Comparison of ENCODE assay signal across 18 cellular contexts in genomic region chr5:154933537-154933936, GRCh38. TPM values are rescaled to one million over a fixed set of nuclear protein-coding genes. Genes with fewer than 3 reads are reported as not detected.
DNase-seq lines count a peak whose midpoint lies in the region; ATAC-seq, FAIRE-seq and TF ChIP-seq lines count a peak whose summit lies in the region.
"Had no signal": no experiment of that assay in that cellular context is flagged by ENCODE, and none has a peak within 500 bp of the region (broad histone marks: within the 10 kb centered on the region; RNA-seq: fewer than 3 reads in every experiment).

No MANE protein-coding gene starts in this region.

- BruUV-seq in HepG2 (replicated peaks; lab: Mats Ljungman, UMichigan): no TSS peak

- H3K9me3 ChIP-seq in liver (ENCODE audit: control insufficient read depth in 4 of 4, low read length in 3 of 4) (no peaks in the 10 kb centered on the region), HepG2 (ENCODE audit: low read length) (no peaks in the 10 kb centered on the region)

- H3K4me3 Mint-ChIP-seq in neural crest cell: peak overlapping the region; percentile 14
- H3K4me3 Mint-ChIP-seq: CD4-positive, alpha-beta memory T cell had no signal

- no peaks in the 10 kb centered on the region for H3K9me3 Mint-ChIP-seq in neural crest cell
- H3K9me3 Mint-ChIP-seq: CD4-positive, alpha-beta memory T cell had no signal

- no peak for TF ChIP-seq POLR2A in HepG2 (IDR thresholded peaks at IDR 0.05; ENCODE audit: insufficient read depth in 1 of 2, low read depth in 2 of 2, low read length in 2 of 2)

- intact Hi-C loops in HepG2 (cut with micrococcal nuclease; ENCODE audit: unreplicated experiment): no loop called here

- TF ChIP-seq RAD21 in liver (IDR thresholded peaks at IDR 0.05) (peak in 1 of 2 donors; percentile 7), HepG2 (CRISPR knock-in tag; IDR thresholded peaks at IDR 0.05) (no peak)

- TF ChIP-seq EP300 in HepG2 (IDR thresholded peaks at IDR 0.05; ENCODE audit: low read depth in 2 of 2, low read length in 2 of 2): no peak
- TF ChIP-seq EP300 in HepG2 (CRISPR knock-in tag; IDR thresholded peaks at IDR 0.05; ENCODE audit: borderline replicate concordance): no peak

- in situ Hi-C loops in HepG2 (cut with HindIII; ENCODE audit: extremely low pct_ligation_motif_present, low pct_unique_long_range_greater_than_20kb): no loop called here

- 57% methylated on average over 3 of the region's 3 CpGs for WGBS in liver
- 92% methylated on average over 3 of the region's 3 CpGs for WGBS in HepG2 (ENCODE audit: low lambda C conversion rate)

- CTCF ChIA-PET in HepG2 (lab: Yijun Ruan, JAX; ENCODE audit: low intra/inter-chr PET ratio, low total read pairs): no interaction called here

- ATAC-seq in HepG2: no peak
- peak; percentile 35 for ATAC-seq in left lobe of liver
- ATAC-seq in HG02852 (IDR thresholded peaks at IDR 0.05; ENCODE audit: unreplicated experiment): no peak

- no peaks in the 10 kb centered on the region for H4K20me1 ChIP-seq in HepG2 (ENCODE audit: insufficient read depth, low read length)

- DNase-seq in HepG2 (ENCODE audit: low spot score) (no peak), left lobe of liver (ENCODE audit: low spot score) (no peak), neural crest cell (ENCODE audit: low read depth, low spot score) (no peak), hepatic stellate cell (ENCODE audit: low spot score) (no peak)
- DNase-seq: C1 segment of cervical spinal cord; Calu3; CD4-positive, alpha-beta memory T cell; COR-L47; DMS53; DND-41; GM23248; H7; HCEC 1CT had no signal

- H3K27me3 Mint-ChIP-seq in neural crest cell (ENCODE audit: low read depth): no peaks in the 10 kb centered on the region
- H3K27me3 Mint-ChIP-seq: CD4-positive, alpha-beta memory T cell had no signal

- H3K36me3 ChIP-seq in liver (ENCODE audit: control insufficient read depth in 4 of 4, insufficient read depth in 3 of 4, low read depth in 1 of 4, low read length in 3 of 4) (peaks cover 0 to 18% (median 6%) of the 10 kb centered on the region in 4 donors), HepG2 (replicated peaks in 1 of 2; ENCODE audit: control insufficient read depth in 1 of 2, insufficient read depth in 2 of 2, low read length in 2 of 2) (peaks cover 16 to 48% of the 10 kb centered on the region in 2 experiments)

- H2AFZ ChIP-seq in HepG2 (ENCODE audit: low read length): no peak overlapping the region
- H2AFZ ChIP-seq: GM23248 had no signal

- H3K27ac ChIP-seq in liver (ENCODE audit: low read depth in 1 of 2, low read length in 2 of 2) (peak overlapping the region; percentile 22 to 66), HepG2 (ENCODE audit: extremely low read length, insufficient read depth, low read length) (no peak overlapping the region)
- H3K27ac ChIP-seq: GM23248 had no signal

- H3K79me2 ChIP-seq in HepG2 (ENCODE audit: insufficient read depth, low read length): peaks cover 30% of the 10 kb centered on the region

- no peak for TF ChIP-seq CTCF in liver (IDR thresholded peaks at IDR 0.05; ENCODE audit: low read depth, low read length, missing input control)
- no peak for TF ChIP-seq CTCF in HepG2 (CRISPR knock-in tag; IDR thresholded peaks at IDR 0.05)
- TF ChIP-seq CTCF in neural crest cell (conservative IDR thresholded peaks at IDR 0.05): no peak

- H3K4me1 ChIP-seq in liver (ENCODE audit: control insufficient read depth in 4 of 4, insufficient read depth in 4 of 4, low read length in 3 of 4) (peaks cover 5 to 23% (median 21%) of the 10 kb centered on the region in 4 donors), HepG2 (ENCODE audit: insufficient read depth, low read length) (peaks cover 31% of the 10 kb centered on the region)

- H3K27me3 ChIP-seq in liver (ENCODE audit: control insufficient read depth in 4 of 4, insufficient read depth in 4 of 4, low read length in 3 of 4) (no peaks in the 10 kb centered on the region), HepG2 (ENCODE audit: control insufficient read depth in 1 of 2, insufficient read depth in 2 of 2, low read length in 2 of 2) (no peaks in the 10 kb centered on the region; a peak in 1 of 5 replicates)

- H3K4me1 Mint-ChIP-seq in neural crest cell: peaks cover 19% of the 10 kb centered on the region

- no peak overlapping the region for H3K27ac Mint-ChIP-seq in neural crest cell (ENCODE audit: unreplicated experiment)

- no peak overlapping the region for H3K4me2 ChIP-seq in HepG2 (ENCODE audit: low read depth, low read length)

- peaks cover 4% of the 10 kb centered on the region for H3K36me3 Mint-ChIP-seq in neural crest cell (ENCODE audit: low read depth)

- no peak for FAIRE-seq in HepG2 (lab: Jason Lieb, UNC)
- FAIRE-seq: G401.6, GM19239, H1 had no signal

- POLR2A ChIA-PET in HepG2 (lab: Yijun Ruan, JAX): no interaction called here

- H3K4me3 ChIP-seq in liver (ENCODE audit: low read depth in 1 of 3, low read length in 3 of 3): no peak overlapping the region
- no peak overlapping the region for H3K4me3 ChIP-seq in HepG2 (replicated peaks in 1 of 3; ENCODE audit: insufficient read depth in 1 of 3, low read depth in 2 of 3, low read length in 3 of 3)
- H3K4me3 ChIP-seq: GM23248 had no signal

- H3K9ac ChIP-seq in liver (ENCODE audit: low read depth in 1 of 2, low read length in 2 of 2) (no peak overlapping the region), HepG2 (ENCODE audit: insufficient read depth, low read depth, low read length) (no peak overlapping the region)
- H3K9ac ChIP-seq: GM23248 had no signal

TF ChIP-seq in liver, 16 proteins besides CTCF, POLR2A, EP300 and RAD21 (continues in another document):
- TF ChIP-seq RXRA (IDR thresholded peaks at IDR 0.05) (peak; percentile 45 to 55), MAX (IDR thresholded peaks at IDR 0.05) (no peak)

TF ChIP-seq in HepG2, 621 proteins besides CTCF, POLR2A, EP300 and RAD21 (continues in another document):
- TF ChIP-seq ZZZ3 (CRISPR knock-in tag; IDR thresholded peaks at IDR 0.05; ENCODE audit: borderline replicate concordance) (no peak), THYN1 (CRISPR knock-in tag; IDR thresholded peaks at IDR 0.05; ENCODE audit: borderline replicate concordance, low read depth) (no peak), CHD2 (IDR thresholded peaks at IDR 0.05; ENCODE audit: low read depth, low read length) (no peak), ZSCAN31 (CRISPR knock-in tag; IDR thresholded peaks at IDR 0.05; ENCODE audit: low read depth) (no peak), ZFP82 (CRISPR knock-in tag; IDR thresholded peaks at IDR 0.05; ENCODE audit: borderline replicate concordance) (no peak)

RNA-seq across cellular contexts. Expression of gene GEMIN5, which starts 4.5 kb away (rescaled TPM):
- 10 to 100 TPM in 1 of 2 donors, 1 to 10 TPM in 1; 8.7 to 10.3 TPM for total RNA-seq in liver
- 1 to 10 TPM; 3.0 to 3.6 TPM for polyA plus RNA-seq in liver
- 28.6 and 52.8 TPM in 2 replicates for total RNA-seq in HepG2 (2016; rRNA removed; fragmentation: Illumina TruSeq; extraction: Trizol)
- total RNA-seq in HepG2 (2016; cell fraction: cytosol; rRNA removed; fragmentation: Illumina TruSeq; extraction: Trizol; ENCODE audit: low read depth): 3.6 and 4.4 TPM in 2 replicates
- total RNA-seq in HepG2 (2016; cell fraction: insoluble cytoplasmic fraction; rRNA removed; fragmentation: Illumina TruSeq; extraction: Trizol): 28.8 and 51.6 TPM in 2 replicates
- 7.6 and 8.6 TPM in 2 replicates for total RNA-seq in HepG2 (2016; cell fraction: membrane; rRNA removed; fragmentation: Illumina TruSeq; extraction: Trizol)
- total RNA-seq in HepG2 (2016; cell fraction: nucleus; rRNA removed; fragmentation: Illumina TruSeq; extraction: Trizol): 22.1 and 23.2 TPM in 2 replicates
- 6.6 and 7.1 TPM in 2 replicates for polyA plus RNA-seq in HepG2 (2011; rRNA removed)
- 6.9 and 7.6 TPM in 2 replicates for polyA plus RNA-seq in HepG2 (2011; cell fraction: cytosol; rRNA removed)
- polyA plus RNA-seq in HepG2 (2011; cell fraction: nucleus; rRNA removed): 6.5 and 7.0 TPM in 2 replicates
- polyA plus RNA-seq in HepG2 (2012): 9.7 and 11.8 TPM in 2 replicates
- 0.63 and 0.69 TPM in 2 replicates for polyA plus RNA-seq in HepG2 (2016; cell fraction: cytosol; fragmentation: Illumina TruSeq; extraction: Trizol; ENCODE audit: low read depth)
- 32.7 and 33.3 TPM in 2 replicates for polyA plus RNA-seq in HepG2 (2016; cell fraction: insoluble cytoplasmic fraction; fragmentation: Illumina TruSeq; extraction: Trizol; ENCODE audit: low read depth)
- 1.9 and 2.4 TPM in 2 replicates for polyA plus RNA-seq in HepG2 (2016; cell fraction: membrane; fragmentation: Illumina TruSeq; extraction: Trizol; ENCODE audit: low read depth)
- 15.6 and 17.0 TPM in 2 replicates for polyA plus RNA-seq in HepG2 (2016; cell fraction: nucleus; fragmentation: Illumina TruSeq; extraction: Trizol; ENCODE audit: insufficient read depth, low read depth)
- polyA minus RNA-seq in HepG2 (2011; rRNA and poly(A)+ RNA removed; ENCODE audit: low replicate concordance): 21.9 and 30.0 TPM in 2 replicates
- 14.3 and 15.1 TPM in 2 replicates for polyA minus RNA-seq in HepG2 (2011; cell fraction: cytosol; rRNA and poly(A)+ RNA removed)
- polyA minus RNA-seq in HepG2 (2011; cell fraction: nucleus; rRNA and poly(A)+ RNA removed): 12.9 and 17.3 TPM in 2 replicates
- 7.1 TPM for total RNA-seq in left lobe of liver
- 34.3 and 35.3 TPM in 2 replicates for total RNA-seq in neural crest cell

RNA-seq across cellular contexts. Expression of gene MRPL22, which starts 7.3 kb away (rescaled TPM):
- total RNA-seq in liver (10 to 100 TPM; 12.5 to 14.7 TPM), HepG2 (2016; rRNA removed; fragmentation: Illumina TruSeq; extraction: Trizol) (84.8 and 118 TPM in 2 replicates), left lobe of liver (23.0 TPM), neural crest cell (59.5 and 62.4 TPM in 2 replicates)
- polyA plus RNA-seq in liver (10 to 100 TPM; 27.1 to 57.3 TPM), HepG2 (2011; rRNA removed) (55.1 and 66.8 TPM in 2 replicates)
- total RNA-seq in HepG2 (2016; cell fraction: cytosol; rRNA removed; fragmentation: Illumina TruSeq; extraction: Trizol; ENCODE audit: low read depth): 94.5 and 107 TPM in 2 replicates
- 88.4 and 129 TPM in 2 replicates for total RNA-seq in HepG2 (2016; cell fraction: insoluble cytoplasmic fraction; rRNA removed; fragmentation: Illumina TruSeq; extraction: Trizol)
- 62.4 and 69.9 TPM in 2 replicates for total RNA-seq in HepG2 (2016; cell fraction: membrane; rRNA removed; fragmentation: Illumina TruSeq; extraction: Trizol)
- total RNA-seq in HepG2 (2016; cell fraction: nucleus; rRNA removed; fragmentation: Illumina TruSeq; extraction: Trizol): 30.1 and 35.4 TPM in 2 replicates
- 42.2 and 44.6 TPM in 2 replicates for polyA plus RNA-seq in HepG2 (2011; cell fraction: cytosol; rRNA removed)
- polyA plus RNA-seq in HepG2 (2011; cell fraction: nucleus; rRNA removed): 14.4 and 17.3 TPM in 2 replicates
- polyA plus RNA-seq in HepG2 (2012): 49.1 and 59.7 TPM in 2 replicates
- 51.7 and 52.5 TPM in 2 replicates for polyA plus RNA-seq in HepG2 (2016; cell fraction: cytosol; fragmentation: Illumina TruSeq; extraction: Trizol; ENCODE audit: low read depth)
- polyA plus RNA-seq in HepG2 (2016; cell fraction: insoluble cytoplasmic fraction; fragmentation: Illumina TruSeq; extraction: Trizol; ENCODE audit: low read depth): 147 and 158 TPM in 2 replicates
- polyA plus RNA-seq in HepG2 (2016; cell fraction: membrane; fragmentation: Illumina TruSeq; extraction: Trizol; ENCODE audit: low read depth): 56.4 and 56.5 TPM in 2 replicates
- polyA plus RNA-seq in HepG2 (2016; cell fraction: nucleus; fragmentation: Illumina TruSeq; extraction: Trizol; ENCODE audit: insufficient read depth, low read depth): 65.2 and 70.9 TPM in 2 replicates
- 23.2 and 54.0 TPM in 2 replicates for polyA minus RNA-seq in HepG2 (2011; rRNA and poly(A)+ RNA removed; ENCODE audit: low replicate concordance)
- 17.3 and 18.8 TPM in 2 replicates for polyA minus RNA-seq in HepG2 (2011; cell fraction: cytosol; rRNA and poly(A)+ RNA removed)
- 10.6 and 12.8 TPM in 2 replicates for polyA minus RNA-seq in HepG2 (2011; cell fraction: nucleus; rRNA and poly(A)+ RNA removed)
